In genomic region chrX:63350979-63351616, GRCh38 we compare ENCODE assay signal across 8 cellular contexts. TPM values are rescaled to one million over a fixed set of nuclear protein-coding genes. Genes with fewer than 3 reads are reported as not detected.
DNase-seq lines count a peak whose midpoint lies in the region; ATAC-seq, FAIRE-seq and TF ChIP-seq lines count a peak whose summit lies in the region.

TSS of gene SPIN4 (minus strand) at chrX:63351332. CDS start at chrX:63350819, 513 bp downstream.

- H3K27ac ChIP-seq in BLaER1, result peak within 1 kb of the TSS; percentile 63
- peak within 1 kb of the TSS; percentile 75 to 78 for H3K27ac ChIP-seq in liver (ENCODE audit: low read depth in 1 of 2, low read length in 2 of 2)

- TF ChIP-seq RAD21 in liver (IDR thresholded peaks at IDR 0.05), result peak in 1 of 2 donors; percentile 28

- no peak for TF ChIP-seq CTCF in liver (IDR thresholded peaks at IDR 0.05; ENCODE audit: low read depth, low read length, missing input control)

- H3K27me3 ChIP-seq in BLaER1, result no peaks in the 10 kb centered on the region
- peaks cover 0 to 3% (median 0%) of the 10 kb centered on the region in 4 donors for H3K27me3 ChIP-seq in liver (ENCODE audit: control insufficient read depth in 4 of 4, insufficient read depth in 4 of 4, low read length in 3 of 4)

- peak within 1 kb of the TSS; percentile 72 for H3K4me3 ChIP-seq in BLaER1
- H3K4me3 ChIP-seq in liver (ENCODE audit: low read depth in 1 of 3, low read length in 3 of 3), result peak within 1 kb of the TSS; percentile 75 to 79 (median 77)

- under 1% methylated on average over 58 of the region's 58 CpGs for WGBS in liver

- H3K9me3 ChIP-seq in BLaER1 (0 out of 2 replicates have a peak, but pooled peaks cover 8% of the 10 kb centered on the region), liver (ENCODE audit: control insufficient read depth in 4 of 4, low read length in 3 of 4) (no peaks in the 10 kb centered on the region)

- peak; percentile 96 for FAIRE-seq in GM19239 (lab: Jason Lieb, UNC)

- DNase-seq in GM19239 (ENCODE audit: insufficient read length, low spot score) (peak; percentile 44), NCI-H526 (lab: John Stamatoyannopoulos, UW) (peak; percentile 89 to 95), dermis blood vessel endothelial cell (peak; percentile 88)
- peak; percentile 42 for DNase-seq in activated CD4-positive, alpha-beta T cell treated with anti-CD3 and anti-CD28 coated beads, Interleukin-2, amount 50 U/mL, for 1 hour
- peak; percentile 49 for DNase-seq in stimulated activated CD4-positive, alpha-beta T cell treated with anti-CD3 and anti-CD28 coated beads, Interleukin-4, amount 100 ng/mL, for 24 hours

- H3K4me1 ChIP-seq in BLaER1, result peaks cover 11% of the 10 kb centered on the region; the same call in 1 of the 2 replicates
- H3K4me1 ChIP-seq in liver (ENCODE audit: control insufficient read depth in 4 of 4, insufficient read depth in 4 of 4, low read length in 3 of 4), result peaks cover 0 to 7% (median 5%) of the 10 kb centered on the region in 4 donors

- no peaks in the 10 kb centered on the region for H4K20me1 ChIP-seq in BLaER1

- H3K9ac ChIP-seq in BLaER1 (peak within 1 kb of the TSS; percentile 75), liver (ENCODE audit: low read depth in 1 of 2, low read length in 2 of 2) (peak within 1 kb of the TSS; percentile 45 to 47)

- H3K36me3 ChIP-seq in BLaER1 (no peaks in the 10 kb centered on the region), liver (ENCODE audit: control insufficient read depth in 4 of 4, insufficient read depth in 3 of 4, low read depth in 1 of 4, low read length in 3 of 4) (no peaks in the 10 kb centered on the region)

- ATAC-seq in HG03442 (IDR thresholded peaks at IDR 0.05; ENCODE audit: unreplicated experiment), result peak; percentile 90

- H3K4me2 ChIP-seq in BLaER1, result peak within 1 kb of the TSS; percentile 69

TF ChIP-seq in liver, 16 proteins besides CTCF, POLR2A, EP300 and RAD21:
- peak; percentile 20 for TF ChIP-seq TAF1 (conservative IDR thresholded peaks at IDR 0.05)
- peak; percentile 36 for TF ChIP-seq REST (IDR thresholded peaks at IDR 0.05)
- TF ChIP-seq NR2F2 (IDR thresholded peaks at IDR 0.05), result no peak
- TF ChIP-seq SP1 (IDR thresholded peaks at IDR 0.05), result peak; percentile 39
- peak; percentile 51 for TF ChIP-seq FOXA2 (IDR thresholded peaks at IDR 0.05)
- peak in 1 of 2 donors; percentile 46 for TF ChIP-seq GABPA (IDR thresholded peaks at IDR 0.05 in 1 of 2, conservative IDR thresholded peaks at IDR 0.05 in 1 of 2)
- no peak for TF ChIP-seq HNF4A (conservative IDR thresholded peaks at IDR 0.05)

RNA-seq across cellular contexts. Expression of gene SPIN4, which starts in this region (rescaled TPM):
- total RNA-seq in dermis blood vessel endothelial cell, result 8.8 and 14.4 TPM in 2 replicates
- 1 to 10 TPM; 1.2 to 9.2 TPM for total RNA-seq in liver
- polyA plus RNA-seq in liver, result under 1 TPM; 0.68 to 0.98 TPM

Comparison
In these comparisons a context has a peak if more than half of its experiments do, and no peak if none do; other contexts are left out.
1. Peak in every context shown above with its lines: DNase-seq, ATAC-seq, H3K4me3 ChIP-seq and H3K27ac ChIP-seq.
2. DNase-seq: peak in every context shown above with its lines; median percentile 92 in NCI-H526; 88 in dermis blood vessel endothelial cell; 49 in stimulated activated CD4-positive, alpha-beta T cell treated with anti-CD3 and anti-CD28 coated beads, Interleukin-4, amount 100 ng/mL, for 24 hours; 44 in GM19239; 42 in activated CD4-positive, alpha-beta T cell treated with anti-CD3 and anti-CD28 coated beads, Interleukin-2, amount 50 U/mL, for 1 hour.